Comparison of ENCODE assay signal across 25 cellular contexts in the genomic region with DNA sequence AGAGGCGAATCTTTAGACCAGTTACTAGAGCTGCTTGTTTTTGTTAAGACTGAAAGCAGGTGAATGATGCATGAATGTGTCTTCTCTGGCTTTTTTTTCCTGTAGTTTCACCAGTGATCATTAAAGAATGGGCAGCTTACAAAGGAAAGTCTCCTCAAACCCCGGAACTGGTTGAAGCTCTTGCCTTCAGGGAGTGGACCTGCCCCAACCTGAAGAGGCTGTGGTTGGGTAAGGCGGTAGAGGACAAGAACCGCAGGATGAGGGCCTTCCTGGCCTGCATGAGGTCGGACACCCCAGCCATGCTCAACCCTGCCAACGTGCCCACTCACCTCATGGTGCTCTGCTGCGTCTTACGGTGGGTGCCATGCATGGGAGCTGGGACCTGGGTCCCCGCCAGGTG.
"Had no signal": no experiment of that assay in that cellular context is flagged by ENCODE, and none has a peak within 500 bp of the region (broad histone marks: within the 10 kb centered on the region; RNA-seq: fewer than 3 reads in every experiment).

No MANE protein-coding gene starts in this region.

- H3K27me3 ChIP-seq: colonic mucosa, gastrocnemius medialis, neural progenitor cell, right atrium auricular region, sigmoid colon, tibial nerve, upper lobe of left lung had no signal

- H3K36me3 ChIP-seq: neural progenitor cell, prostate gland had no signal

- DNase-seq: colonic mucosa; effector CD8-positive, alpha-beta T cell; erythroblast; gastrocnemius medialis; head of caudate nucleus; kidney; mesendoderm; midbrain; naive thymus-derived CD4-positive, alpha-beta T cell; nucleus accumbens; sigmoid colon; stimulated activated CD4-positive, alpha-beta T cell treated with anti-CD3 and anti-CD28 coated beads, Interleukin-2, amount 100 ng/mL, for 24 hours; stimulated activated CD4-positive, alpha-beta T cell treated with anti-CD3 and anti-CD28 coated beads, Interleukin-4, amount 100 ng/mL, for 24 hours; stimulated activated naive CD4-positive, alpha-beta T cell treated with Interleukin-2 at 50 U/mL for 16 hours; upper lobe of left lung had no signal

- FAIRE-seq: endothelial cell of umbilical vein, kidney, urothelium cell line had no signal

- H2AFZ ChIP-seq: neural progenitor cell had no signal

- H3K9me3 ChIP-seq: colonic mucosa, gastrocnemius medialis, prostate gland, right atrium auricular region, sigmoid colon, thoracic aorta, tibial nerve, upper lobe of left lung had no signal

- ATAC-seq: gastrocnemius medialis; left lobe of liver; naive thymus-derived CD4-positive, alpha-beta T cell; stimulated activated effector memory CD8-positive, alpha-beta T cell treated with anti-CD3 and anti-CD28 coated beads, Interleukin-12 subunit alpha, Interleukin-12 subunit beta, amount 100 ng/mL, for 72 hours had no signal

- H3K4me3 ChIP-seq: colonic mucosa, gastrocnemius medialis, lung, neural progenitor cell, prostate gland, right atrium auricular region, sigmoid colon, thoracic aorta, tibial nerve, upper lobe of left lung had no signal

- H3K4me2 ChIP-seq: neural progenitor cell had no signal

- H3K9ac ChIP-seq: neural progenitor cell had no signal

- H3K4me1 ChIP-seq: colonic mucosa, prostate gland, upper lobe of left lung had no signal

- H3K27ac ChIP-seq: colonic mucosa, gastrocnemius medialis, neural progenitor cell, prostate gland, thoracic aorta, tibial nerve, upper lobe of left lung had no signal
